29 cellular contexts compared by ENCODE assay signal in genomic region chr12:65786041-65786440, GRCh38. TPM values are rescaled to one million over a fixed set of nuclear protein-coding genes. Genes with fewer than 3 reads are reported as not detected.
"Had no signal": no experiment of that assay in that cellular context is flagged by ENCODE, and none has a peak within 500 bp of the region (broad histone marks: within the 10 kb centered on the region; RNA-seq: fewer than 3 reads in every experiment).

No MANE protein-coding gene starts in this region.

- H3K9me3 ChIP-seq: stomach, suprapubic skin, testis, thoracic aorta, thyroid gland, tibial artery, tibial nerve, transverse colon, upper lobe of left lung, upper lobe of right lung, uterus, vagina had no signal

- H3K4me1 Mint-ChIP-seq: stimulated activated effector memory CD8-positive, alpha-beta T cell treated with anti-CD3 and anti-CD28 coated beads, Interleukin-12 subunit alpha, Interleukin-12 subunit beta, amount 100 ng/mL, for 72 hours; stimulated activated memory B cell treated with anti-CD40 and anti-IgM and Interleukin-4, amounts not matched to agents 10 μg/mL and 1 μg/mL and 100 μg/mL, for 72 hours; stimulated activated naive B cell treated with anti-CD40 and anti-IgM and Interleukin-4, amounts not matched to agents 10 μg/mL and 1 μg/mL and 100 μg/mL, for 72 hours; stimulated activated naive CD8-positive, alpha-beta T cell treated with anti-CD3 and anti-CD28 coated beads, Interleukin-15, amount 100 ng/mL, for 72 hours had no signal

- H3K27me3 ChIP-seq: stomach, suprapubic skin, testis, thyroid gland, tibial nerve, transverse colon, upper lobe of left lung, uterus, vagina had no signal

- ATAC-seq: stimulated activated effector memory CD8-positive, alpha-beta T cell treated with anti-CD3 and anti-CD28 coated beads, Interleukin-12 subunit alpha, Interleukin-12 subunit beta, amount 100 ng/mL, for 72 hours; stimulated activated memory B cell treated with anti-CD40 and anti-IgM and Interleukin-4, amounts not matched to agents 10 μg/mL and 1 μg/mL and 100 μg/mL, for 72 hours; stimulated activated naive B cell treated with anti-CD40 and anti-IgM and Interleukin-4, amounts not matched to agents 10 μg/mL and 1 μg/mL and 100 μg/mL, for 72 hours; stimulated activated naive CD8-positive, alpha-beta T cell treated with anti-CD3 and anti-CD28 coated beads, Interleukin-15, amount 100 ng/mL, for 72 hours; stimulated activated naive CD8-positive, alpha-beta T cell treated with anti-CD3 and anti-CD28 coated beads, Interleukin-15, Interleukin-2, amounts not matched to agents 100 U/mL and 50 U/mL, for 24 hours; upper lobe of right lung had no signal

- H3K27ac Mint-ChIP-seq: stimulated activated effector memory CD8-positive, alpha-beta T cell treated with anti-CD3 and anti-CD28 coated beads, Interleukin-12 subunit alpha, Interleukin-12 subunit beta, amount 100 ng/mL, for 72 hours; stimulated activated memory B cell treated with anti-CD40 and anti-IgM and Interleukin-4, amounts not matched to agents 10 μg/mL and 1 μg/mL and 100 μg/mL, for 72 hours; stimulated activated naive B cell treated with anti-CD40 and anti-IgM and Interleukin-4, amounts not matched to agents 10 μg/mL and 1 μg/mL and 100 μg/mL, for 72 hours; stimulated activated naive CD8-positive, alpha-beta T cell treated with anti-CD3 and anti-CD28 coated beads, Interleukin-15, amount 100 ng/mL, for 72 hours; stimulated activated naive CD8-positive, alpha-beta T cell treated with anti-CD3 and anti-CD28 coated beads, Interleukin-15, Interleukin-2, amounts not matched to agents 100 ng/mL and 50 ng/mL, for 24 hours; type B pancreatic cell had no signal

- H3K36me3 ChIP-seq: stomach, suprapubic skin, thoracic aorta, thyroid gland, tibial artery, tibial nerve, transverse colon, upper lobe of left lung, upper lobe of right lung, uterus, vagina had no signal

- H3K9me3 Mint-ChIP-seq: stimulated activated effector memory CD8-positive, alpha-beta T cell treated with anti-CD3 and anti-CD28 coated beads, Interleukin-12 subunit alpha, Interleukin-12 subunit beta, amount 100 ng/mL, for 72 hours; stimulated activated naive B cell treated with anti-CD40 and anti-IgM and Interleukin-4, amounts not matched to agents 10 μg/mL and 1 μg/mL and 100 μg/mL, for 72 hours; stimulated activated naive CD8-positive, alpha-beta T cell treated with anti-CD3 and anti-CD28 coated beads, Interleukin-15, amount 100 ng/mL, for 72 hours; stimulated activated naive CD8-positive, alpha-beta T cell treated with anti-CD3 and anti-CD28 coated beads, Interleukin-15, Interleukin-2, amounts not matched to agents 100 ng/mL and 50 ng/mL, for 24 hours had no signal

- H3K27me3 Mint-ChIP-seq: stimulated activated memory B cell treated with anti-CD40 and anti-IgM and Interleukin-4, amounts not matched to agents 10 μg/mL and 1 μg/mL and 100 μg/mL, for 72 hours; type B pancreatic cell had no signal

- H3K36me3 Mint-ChIP-seq: stimulated activated effector memory CD8-positive, alpha-beta T cell treated with anti-CD3 and anti-CD28 coated beads, Interleukin-12 subunit alpha, Interleukin-12 subunit beta, amount 100 ng/mL, for 72 hours; stimulated activated memory B cell treated with anti-CD40 and anti-IgM and Interleukin-4, amounts not matched to agents 10 μg/mL and 1 μg/mL and 100 μg/mL, for 72 hours; stimulated activated naive B cell treated with anti-CD40 and anti-IgM and Interleukin-4, amounts not matched to agents 10 μg/mL and 1 μg/mL and 100 μg/mL, for 72 hours; type B pancreatic cell had no signal

- H3K4me3 ChIP-seq: stomach, suprapubic skin, testis, thoracic aorta, thyroid gland, tibial artery, tibial nerve, transverse colon, upper lobe of left lung, upper lobe of right lung, uterus, vagina had no signal

- H3K4me1 ChIP-seq: stomach, suprapubic skin, testis, thyroid gland, tibial artery, transverse colon, upper lobe of left lung, upper lobe of right lung, uterus, vagina had no signal

- H3K27ac ChIP-seq: stomach, suprapubic skin, testis, thoracic aorta, thyroid gland, tibial artery, tibial nerve, transverse colon, upper lobe of left lung, upper lobe of right lung, uterus, vagina had no signal

- H3K4me3 Mint-ChIP-seq: stimulated activated effector memory CD8-positive, alpha-beta T cell treated with anti-CD3 and anti-CD28 coated beads, Interleukin-12 subunit alpha, Interleukin-12 subunit beta, amount 100 ng/mL, for 72 hours; stimulated activated memory B cell treated with anti-CD40 and anti-IgM and Interleukin-4, amounts not matched to agents 10 μg/mL and 1 μg/mL and 100 μg/mL, for 72 hours; stimulated activated naive B cell treated with anti-CD40 and anti-IgM and Interleukin-4, amounts not matched to agents 10 μg/mL and 1 μg/mL and 100 μg/mL, for 72 hours; stimulated activated naive CD8-positive, alpha-beta T cell treated with anti-CD3 and anti-CD28 coated beads, Interleukin-15, amount 100 ng/mL, for 72 hours; stimulated activated naive CD8-positive, alpha-beta T cell treated with anti-CD3 and anti-CD28 coated beads, Interleukin-15, Interleukin-2, amounts not matched to agents 100 ng/mL and 50 ng/mL, for 24 hours; type B pancreatic cell had no signal

- DNase-seq: stimulated activated CD4-positive, alpha-beta T cell treated with anti-CD3 and anti-CD28 coated beads, Interleukin-2, amount 100 ng/mL, for 48 hours; stimulated activated CD4-positive, alpha-beta T cell treated with anti-CD3 and anti-CD28 coated beads, Interleukin-4, amount 100 ng/mL, for 1 hour; stimulated activated CD4-positive, alpha-beta T cell treated with anti-CD3 and anti-CD28 coated beads, Interleukin-4, amount 100 ng/mL, for 24 hours; stimulated activated CD4-positive, alpha-beta T cell treated with anti-CD3 and anti-CD28 coated beads, Interleukin-4, amount 100 ng/mL, for 4 hours; stimulated activated CD8-positive, alpha-beta memory T cell treated with anti-CD3 and anti-CD28 coated beads, Interleukin-4, amount 100 ng/mL, for 48 hours; stimulated activated naive B cell treated with anti-CD40 and anti-IgM and Interleukin-4, amounts not matched to agents 10 μg/mL and 1 μg/mL and 100 μg/mL, for 72 hours; stimulated activated naive CD4-positive, alpha-beta T cell; stimulated activated naive CD4-positive, alpha-beta T cell treated with Interleukin-2 at 50 U/mL for 16 hours; stimulated activated naive CD8-positive, alpha-beta T cell treated with anti-CD3 and anti-CD28 coated beads, Interleukin-15, amount 100 ng/mL, for 72 hours; stimulated activated naive CD8-positive, alpha-beta T cell treated with anti-CD3 and anti-CD28 coated beads, Interleukin-15, Interleukin-2, amounts not matched to agents 100 U/mL and 50 U/mL, for 24 hours; stomach; substantia nigra; testis; thyroid gland; tibial artery; transverse colon; trophoblast cell; upper lobe of left lung; upper lobe of right lung; uterus had no signal

RNA-seq across cellular contexts. Expression of gene HMGA2, which starts 38.2 kb away (rescaled TPM):
- total RNA-seq: upper lobe of right lung, ureter had no signal
